ENCODE assay signal across 1 cellular context in the genomic region with DNA sequence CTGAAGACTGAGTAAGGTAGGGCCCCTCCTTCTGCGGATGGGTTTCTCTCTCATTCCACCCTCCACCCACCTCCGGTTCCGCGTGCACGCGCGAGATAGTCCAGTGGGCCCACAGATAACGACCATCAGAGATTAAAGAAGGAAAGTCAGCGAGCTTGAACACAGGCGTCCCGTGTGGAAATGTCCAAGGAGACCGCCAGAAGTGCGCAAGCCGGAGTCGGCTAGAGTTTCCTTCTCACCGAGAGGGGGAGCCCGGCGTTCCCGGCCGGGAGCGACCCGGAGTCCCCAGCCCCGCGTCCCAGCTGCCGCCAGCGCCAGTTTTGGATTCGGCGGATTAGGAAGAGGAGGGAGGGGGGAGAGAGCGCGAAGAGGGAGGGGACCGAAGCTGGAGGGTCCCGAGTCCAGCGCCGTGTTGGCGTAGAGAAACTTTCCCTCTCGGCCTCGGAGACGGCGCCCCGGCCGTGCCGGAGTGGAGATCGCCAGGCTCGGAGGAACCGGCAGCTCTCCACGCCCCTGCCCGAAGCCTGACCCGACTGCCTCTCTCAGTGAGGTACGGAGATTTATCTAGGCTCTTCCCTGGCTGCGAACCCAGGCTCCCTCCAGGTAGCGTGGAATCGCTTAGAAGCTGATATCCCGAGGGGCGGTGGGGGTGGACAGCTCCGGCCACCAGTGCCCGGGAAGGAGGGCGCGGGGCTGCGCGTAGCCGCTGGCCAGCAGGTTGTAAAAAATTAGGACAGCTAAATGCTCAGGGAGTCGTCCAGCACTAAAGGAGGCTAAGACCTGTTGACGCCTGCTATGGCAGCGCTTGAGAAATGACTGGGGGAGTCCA.
TF ChIP-seq lines count a peak whose summit lies in the region.

A gene with protein sequence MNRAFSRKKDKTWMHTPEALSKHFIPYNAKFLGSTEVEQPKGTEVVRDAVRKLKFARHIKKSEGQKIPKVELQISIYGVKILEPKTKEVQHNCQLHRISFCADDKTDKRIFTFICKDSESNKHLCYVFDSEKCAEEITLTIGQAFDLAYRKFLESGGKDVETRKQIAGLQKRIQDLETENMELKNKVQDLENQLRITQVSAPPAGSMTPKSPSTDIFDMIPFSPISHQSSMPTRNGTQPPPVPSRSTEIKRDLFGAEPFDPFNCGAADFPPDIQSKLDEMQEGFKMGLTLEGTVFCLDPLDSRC (plus strand): TSS at position 258 of the 829 bp plus-strand sequence. CDS start 185,829 bp downstream, outside the sequence.

TF ChIP-seq in HepG2, 621 proteins besides CTCF, POLR2A, EP300 and RAD21 (continued from another document and continues in another):
- no peak for TF ChIP-seq ZNF263 (CRISPR knock-in tag; IDR thresholded peaks at IDR 0.05)
- no peak for TF ChIP-seq ZNF138 (CRISPR knock-in tag; IDR thresholded peaks at IDR 0.05; ENCODE audit: low read depth)
- TF ChIP-seq KDM2A (CRISPR knock-in tag; IDR thresholded peaks at IDR 0.05; ENCODE audit: borderline replicate concordance, low read depth) = peak; percentile 69; the same call in 1 of the 2 replicates
- TF ChIP-seq, protein P1, sequence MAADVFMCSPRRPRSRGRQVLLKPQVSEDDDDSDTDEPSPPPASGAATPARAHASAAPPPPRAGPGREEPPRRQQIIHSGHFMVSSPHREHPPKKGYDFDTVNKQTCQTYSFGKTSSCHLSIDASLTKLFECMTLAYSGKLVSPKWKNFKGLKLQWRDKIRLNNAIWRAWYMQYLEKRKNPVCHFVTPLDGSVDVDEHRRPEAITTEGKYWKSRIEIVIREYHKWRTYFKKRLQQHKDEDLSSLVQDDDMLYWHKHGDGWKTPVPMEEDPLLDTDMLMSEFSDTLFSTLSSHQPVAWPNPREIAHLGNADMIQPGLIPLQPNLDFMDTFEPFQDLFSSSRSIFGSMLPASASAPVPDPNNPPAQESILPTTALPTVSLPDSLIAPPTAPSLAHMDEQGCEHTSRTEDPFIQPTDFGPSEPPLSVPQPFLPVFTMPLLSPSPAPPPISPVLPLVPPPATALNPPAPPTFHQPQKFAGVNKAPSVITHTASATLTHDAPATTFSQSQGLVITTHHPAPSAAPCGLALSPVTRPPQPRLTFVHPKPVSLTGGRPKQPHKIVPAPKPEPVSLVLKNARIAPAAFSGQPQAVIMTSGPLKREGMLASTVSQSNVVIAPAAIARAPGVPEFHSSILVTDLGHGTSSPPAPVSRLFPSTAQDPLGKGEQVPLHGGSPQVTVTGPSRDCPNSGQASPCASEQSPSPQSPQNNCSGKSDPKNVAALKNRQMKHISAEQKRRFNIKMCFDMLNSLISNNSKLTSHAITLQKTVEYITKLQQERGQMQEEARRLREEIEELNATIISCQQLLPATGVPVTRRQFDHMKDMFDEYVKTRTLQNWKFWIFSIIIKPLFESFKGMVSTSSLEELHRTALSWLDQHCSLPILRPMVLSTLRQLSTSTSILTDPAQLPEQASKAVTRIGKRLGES (CRISPR knock-in tag; IDR thresholded peaks at IDR 0.05; ENCODE audit: borderline replicate concordance) = no peak
- no peak for TF ChIP-seq SATB2 (CRISPR knock-in tag; IDR thresholded peaks at IDR 0.05)
- TF ChIP-seq, protein P2, sequence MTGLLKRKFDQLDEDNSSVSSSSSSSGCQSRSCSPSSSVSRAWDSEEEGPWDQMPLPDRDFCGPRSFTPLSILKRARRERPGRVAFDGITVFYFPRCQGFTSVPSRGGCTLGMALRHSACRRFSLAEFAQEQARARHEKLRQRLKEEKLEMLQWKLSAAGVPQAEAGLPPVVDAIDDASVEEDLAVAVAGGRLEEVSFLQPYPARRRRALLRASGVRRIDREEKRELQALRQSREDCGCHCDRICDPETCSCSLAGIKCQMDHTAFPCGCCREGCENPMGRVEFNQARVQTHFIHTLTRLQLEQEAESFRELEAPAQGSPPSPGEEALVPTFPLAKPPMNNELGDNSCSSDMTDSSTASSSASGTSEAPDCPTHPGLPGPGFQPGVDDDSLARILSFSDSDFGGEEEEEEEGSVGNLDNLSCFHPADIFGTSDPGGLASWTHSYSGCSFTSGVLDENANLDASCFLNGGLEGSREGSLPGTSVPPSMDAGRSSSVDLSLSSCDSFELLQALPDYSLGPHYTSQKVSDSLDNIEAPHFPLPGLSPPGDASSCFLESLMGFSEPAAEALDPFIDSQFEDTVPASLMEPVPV (CRISPR knock-in tag; IDR thresholded peaks at IDR 0.05) = no peak
- TF ChIP-seq RBM39 (IDR thresholded peaks at IDR 0.05; ENCODE audit: low read depth, low read length, poor library complexity, severe bottlenecking) = no peak
- TF ChIP-seq, protein P3, sequence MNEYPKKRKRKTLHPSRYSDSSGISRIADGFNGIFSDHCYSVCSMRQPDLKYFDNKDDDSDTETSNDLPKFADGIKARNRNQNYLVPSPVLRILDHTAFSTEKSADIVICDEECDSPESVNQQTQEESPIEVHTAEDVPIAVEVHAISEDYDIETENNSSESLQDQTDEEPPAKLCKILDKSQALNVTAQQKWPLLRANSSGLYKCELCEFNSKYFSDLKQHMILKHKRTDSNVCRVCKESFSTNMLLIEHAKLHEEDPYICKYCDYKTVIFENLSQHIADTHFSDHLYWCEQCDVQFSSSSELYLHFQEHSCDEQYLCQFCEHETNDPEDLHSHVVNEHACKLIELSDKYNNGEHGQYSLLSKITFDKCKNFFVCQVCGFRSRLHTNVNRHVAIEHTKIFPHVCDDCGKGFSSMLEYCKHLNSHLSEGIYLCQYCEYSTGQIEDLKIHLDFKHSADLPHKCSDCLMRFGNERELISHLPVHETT (CRISPR knock-in tag; conservative IDR thresholded peaks at IDR 0.05) = no peak
- no peak for TF ChIP-seq ZNF207 (IDR thresholded peaks at IDR 0.05; ENCODE audit: borderline replicate concordance)
- TF ChIP-seq, protein P4, sequence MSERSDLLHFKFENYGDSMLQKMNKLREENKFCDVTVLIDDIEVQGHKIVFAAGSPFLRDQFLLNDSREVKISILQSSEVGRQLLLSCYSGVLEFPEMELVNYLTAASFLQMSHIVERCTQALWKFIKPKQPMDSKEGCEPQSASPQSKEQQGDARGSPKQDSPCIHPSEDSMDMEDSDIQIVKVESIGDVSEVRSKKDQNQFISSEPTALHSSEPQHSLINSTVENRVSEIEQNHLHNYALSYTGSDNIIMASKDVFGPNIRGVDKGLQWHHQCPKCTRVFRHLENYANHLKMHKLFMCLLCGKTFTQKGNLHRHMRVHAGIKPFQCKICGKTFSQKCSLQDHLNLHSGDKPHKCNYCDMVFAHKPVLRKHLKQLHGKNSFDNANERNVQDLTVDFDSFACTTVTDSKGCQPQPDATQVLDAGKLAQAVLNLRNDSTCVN (CRISPR knock-in tag; IDR thresholded peaks at IDR 0.05; ENCODE audit: borderline replicate concordance) = no peak
- TF ChIP-seq, protein P5, sequence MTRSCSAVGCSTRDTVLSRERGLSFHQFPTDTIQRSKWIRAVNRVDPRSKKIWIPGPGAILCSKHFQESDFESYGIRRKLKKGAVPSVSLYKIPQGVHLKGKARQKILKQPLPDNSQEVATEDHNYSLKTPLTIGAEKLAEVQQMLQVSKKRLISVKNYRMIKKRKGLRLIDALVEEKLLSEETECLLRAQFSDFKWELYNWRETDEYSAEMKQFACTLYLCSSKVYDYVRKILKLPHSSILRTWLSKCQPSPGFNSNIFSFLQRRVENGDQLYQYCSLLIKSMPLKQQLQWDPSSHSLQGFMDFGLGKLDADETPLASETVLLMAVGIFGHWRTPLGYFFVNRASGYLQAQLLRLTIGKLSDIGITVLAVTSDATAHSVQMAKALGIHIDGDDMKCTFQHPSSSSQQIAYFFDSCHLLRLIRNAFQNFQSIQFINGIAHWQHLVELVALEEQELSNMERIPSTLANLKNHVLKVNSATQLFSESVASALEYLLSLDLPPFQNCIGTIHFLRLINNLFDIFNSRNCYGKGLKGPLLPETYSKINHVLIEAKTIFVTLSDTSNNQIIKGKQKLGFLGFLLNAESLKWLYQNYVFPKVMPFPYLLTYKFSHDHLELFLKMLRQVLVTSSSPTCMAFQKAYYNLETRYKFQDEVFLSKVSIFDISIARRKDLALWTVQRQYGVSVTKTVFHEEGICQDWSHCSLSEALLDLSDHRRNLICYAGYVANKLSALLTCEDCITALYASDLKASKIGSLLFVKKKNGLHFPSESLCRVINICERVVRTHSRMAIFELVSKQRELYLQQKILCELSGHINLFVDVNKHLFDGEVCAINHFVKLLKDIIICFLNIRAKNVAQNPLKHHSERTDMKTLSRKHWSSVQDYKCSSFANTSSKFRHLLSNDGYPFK (CRISPR knock-in tag; IDR thresholded peaks at IDR 0.05; ENCODE audit: borderline replicate concordance) = no peak
- TF ChIP-seq, protein P6, sequence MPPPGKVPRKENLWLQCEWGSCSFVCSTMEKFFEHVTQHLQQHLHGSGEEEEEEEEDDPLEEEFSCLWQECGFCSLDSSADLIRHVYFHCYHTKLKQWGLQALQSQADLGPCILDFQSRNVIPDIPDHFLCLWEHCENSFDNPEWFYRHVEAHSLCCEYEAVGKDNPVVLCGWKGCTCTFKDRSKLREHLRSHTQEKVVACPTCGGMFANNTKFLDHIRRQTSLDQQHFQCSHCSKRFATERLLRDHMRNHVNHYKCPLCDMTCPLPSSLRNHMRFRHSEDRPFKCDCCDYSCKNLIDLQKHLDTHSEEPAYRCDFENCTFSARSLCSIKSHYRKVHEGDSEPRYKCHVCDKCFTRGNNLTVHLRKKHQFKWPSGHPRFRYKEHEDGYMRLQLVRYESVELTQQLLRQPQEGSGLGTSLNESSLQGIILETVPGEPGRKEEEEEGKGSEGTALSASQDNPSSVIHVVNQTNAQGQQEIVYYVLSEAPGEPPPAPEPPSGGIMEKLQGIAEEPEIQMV (CRISPR knock-in tag; IDR thresholded peaks at IDR 0.05; ENCODE audit: low read depth) = no peak
- TF ChIP-seq CEBPG (CRISPR knock-in tag; IDR thresholded peaks at IDR 0.05) = no peak
- 0 out of 2 replicates have a peak, but pooled peaks have one; percentile 51 for TF ChIP-seq ZNF350 (CRISPR knock-in tag; IDR thresholded peaks at IDR 0.05; ENCODE audit: borderline replicate concordance, low read depth)
- no peak for TF ChIP-seq NBN (conservative IDR thresholded peaks at IDR 0.05)
- TF ChIP-seq, protein P7, sequence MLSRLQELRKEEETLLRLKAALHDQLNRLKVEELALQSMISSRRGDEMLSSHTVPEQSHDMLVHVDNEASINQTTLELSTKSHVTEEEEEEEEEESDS (CRISPR knock-in tag; IDR thresholded peaks at IDR 0.05; ENCODE audit: borderline replicate concordance) = no peak
- no peak for TF ChIP-seq ZNF713 (CRISPR knock-in tag; IDR thresholded peaks at IDR 0.05)
- TF ChIP-seq, protein P8, sequence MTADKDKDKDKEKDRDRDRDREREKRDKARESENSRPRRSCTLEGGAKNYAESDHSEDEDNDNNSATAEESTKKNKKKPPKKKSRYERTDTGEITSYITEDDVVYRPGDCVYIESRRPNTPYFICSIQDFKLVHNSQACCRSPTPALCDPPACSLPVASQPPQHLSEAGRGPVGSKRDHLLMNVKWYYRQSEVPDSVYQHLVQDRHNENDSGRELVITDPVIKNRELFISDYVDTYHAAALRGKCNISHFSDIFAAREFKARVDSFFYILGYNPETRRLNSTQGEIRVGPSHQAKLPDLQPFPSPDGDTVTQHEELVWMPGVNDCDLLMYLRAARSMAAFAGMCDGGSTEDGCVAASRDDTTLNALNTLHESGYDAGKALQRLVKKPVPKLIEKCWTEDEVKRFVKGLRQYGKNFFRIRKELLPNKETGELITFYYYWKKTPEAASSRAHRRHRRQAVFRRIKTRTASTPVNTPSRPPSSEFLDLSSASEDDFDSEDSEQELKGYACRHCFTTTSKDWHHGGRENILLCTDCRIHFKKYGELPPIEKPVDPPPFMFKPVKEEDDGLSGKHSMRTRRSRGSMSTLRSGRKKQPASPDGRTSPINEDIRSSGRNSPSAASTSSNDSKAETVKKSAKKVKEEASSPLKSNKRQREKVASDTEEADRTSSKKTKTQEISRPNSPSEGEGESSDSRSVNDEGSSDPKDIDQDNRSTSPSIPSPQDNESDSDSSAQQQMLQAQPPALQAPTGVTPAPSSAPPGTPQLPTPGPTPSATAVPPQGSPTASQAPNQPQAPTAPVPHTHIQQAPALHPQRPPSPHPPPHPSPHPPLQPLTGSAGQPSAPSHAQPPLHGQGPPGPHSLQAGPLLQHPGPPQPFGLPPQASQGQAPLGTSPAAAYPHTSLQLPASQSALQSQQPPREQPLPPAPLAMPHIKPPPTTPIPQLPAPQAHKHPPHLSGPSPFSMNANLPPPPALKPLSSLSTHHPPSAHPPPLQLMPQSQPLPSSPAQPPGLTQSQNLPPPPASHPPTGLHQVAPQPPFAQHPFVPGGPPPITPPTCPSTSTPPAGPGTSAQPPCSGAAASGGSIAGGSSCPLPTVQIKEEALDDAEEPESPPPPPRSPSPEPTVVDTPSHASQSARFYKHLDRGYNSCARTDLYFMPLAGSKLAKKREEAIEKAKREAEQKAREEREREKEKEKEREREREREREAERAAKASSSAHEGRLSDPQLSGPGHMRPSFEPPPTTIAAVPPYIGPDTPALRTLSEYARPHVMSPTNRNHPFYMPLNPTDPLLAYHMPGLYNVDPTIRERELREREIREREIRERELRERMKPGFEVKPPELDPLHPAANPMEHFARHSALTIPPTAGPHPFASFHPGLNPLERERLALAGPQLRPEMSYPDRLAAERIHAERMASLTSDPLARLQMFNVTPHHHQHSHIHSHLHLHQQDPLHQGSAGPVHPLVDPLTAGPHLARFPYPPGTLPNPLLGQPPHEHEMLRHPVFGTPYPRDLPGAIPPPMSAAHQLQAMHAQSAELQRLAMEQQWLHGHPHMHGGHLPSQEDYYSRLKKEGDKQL (CRISPR knock-in tag; IDR thresholded peaks at IDR 0.05; ENCODE audit: low read depth) = no peak
- TF ChIP-seq, protein P9, sequence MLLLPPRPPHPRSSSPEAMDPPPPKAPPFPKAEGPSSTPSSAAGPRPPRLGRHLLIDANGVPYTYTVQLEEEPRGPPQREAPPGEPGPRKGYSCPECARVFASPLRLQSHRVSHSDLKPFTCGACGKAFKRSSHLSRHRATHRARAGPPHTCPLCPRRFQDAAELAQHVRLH (CRISPR knock-in tag; IDR thresholded peaks at IDR 0.05; ENCODE audit: borderline replicate concordance, low read depth) = no peak
- no peak for TF ChIP-seq NR2C2 (CRISPR knock-in tag; IDR thresholded peaks at IDR 0.05; ENCODE audit: borderline replicate concordance)
- TF ChIP-seq ZNF296 (CRISPR knock-in tag; conservative IDR thresholded peaks at IDR 0.05) = no peak
- no peak for TF ChIP-seq AHR (CRISPR knock-in tag; IDR thresholded peaks at IDR 0.05)
- TF ChIP-seq NCOA5 (CRISPR knock-in tag; IDR thresholded peaks at IDR 0.05) = no peak
- TF ChIP-seq, protein P10, sequence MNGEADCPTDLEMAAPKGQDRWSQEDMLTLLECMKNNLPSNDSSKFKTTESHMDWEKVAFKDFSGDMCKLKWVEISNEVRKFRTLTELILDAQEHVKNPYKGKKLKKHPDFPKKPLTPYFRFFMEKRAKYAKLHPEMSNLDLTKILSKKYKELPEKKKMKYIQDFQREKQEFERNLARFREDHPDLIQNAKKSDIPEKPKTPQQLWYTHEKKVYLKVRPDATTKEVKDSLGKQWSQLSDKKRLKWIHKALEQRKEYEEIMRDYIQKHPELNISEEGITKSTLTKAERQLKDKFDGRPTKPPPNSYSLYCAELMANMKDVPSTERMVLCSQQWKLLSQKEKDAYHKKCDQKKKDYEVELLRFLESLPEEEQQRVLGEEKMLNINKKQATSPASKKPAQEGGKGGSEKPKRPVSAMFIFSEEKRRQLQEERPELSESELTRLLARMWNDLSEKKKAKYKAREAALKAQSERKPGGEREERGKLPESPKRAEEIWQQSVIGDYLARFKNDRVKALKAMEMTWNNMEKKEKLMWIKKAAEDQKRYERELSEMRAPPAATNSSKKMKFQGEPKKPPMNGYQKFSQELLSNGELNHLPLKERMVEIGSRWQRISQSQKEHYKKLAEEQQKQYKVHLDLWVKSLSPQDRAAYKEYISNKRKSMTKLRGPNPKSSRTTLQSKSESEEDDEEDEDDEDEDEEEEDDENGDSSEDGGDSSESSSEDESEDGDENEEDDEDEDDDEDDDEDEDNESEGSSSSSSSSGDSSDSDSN (CRISPR knock-in tag; IDR thresholded peaks at IDR 0.05) = peak; percentile 68; the same call in 1 of the 2 replicates
